ENCODE assay signal across 11 cellular contexts in genomic region chr3:23612296-23612891, GRCh38.
DNase-seq lines count a peak whose midpoint lies in the region; ATAC-seq and TF ChIP-seq lines count a peak whose summit lies in the region.
"Had no signal": no experiment of that assay in that cellular context is flagged by ENCODE, and none has a peak within 500 bp of the region (broad histone marks: within the 10 kb centered on the region; RNA-seq: fewer than 3 reads in every experiment).

No MANE protein-coding gene starts in this region.

- no peak overlapping the region for H3K27ac ChIP-seq in BLaER1 treated with 17β-estradiol and CSF1 and Interleukin-3, amounts not matched to agents 10 nM and 100 nM
- H3K27ac ChIP-seq in Panc1 (ENCODE audit: low read length) (peak overlapping the region; percentile 57), osteoblast (ENCODE audit: low read depth, low read length) (peak overlapping the region; percentile 83)
- H3K27ac ChIP-seq: parathyroid adenoma had no signal

- POLR2A ChIA-PET in Panc1 (lab: Charles Lee): interaction anchor here (0.7 kb wide), 1 partner anchor 385 kb away, joined by 4 read pairs; no protein-coding TSS in a partner anchor

- peaks cover 7% of the 10 kb centered on the region for H3K4me1 Mint-ChIP-seq in activated CD8-positive, alpha-beta memory T cell treated with anti-CD3 and anti-CD28 coated beads, Interleukin-2, amount 10 ng/mL, durations not matched to agents 7 days and 5 days

- TF ChIP-seq CTCF in Panc1 (IDR thresholded peaks at IDR 0.05) (no peak), osteoblast (IDR thresholded peaks at IDR 0.05; ENCODE audit: extremely low read depth, low read depth, low read length) (no peak)

- no peaks in the 10 kb centered on the region for H3K79me2 ChIP-seq in osteoblast (ENCODE audit: insufficient read depth, low read length)
- H3K79me2 ChIP-seq: parathyroid adenoma had no signal

- BruUV-seq in Panc1 (replicated peaks; lab: Mats Ljungman, UMichigan): no TSS peak

- no peaks in the 10 kb centered on the region for H3K36me3 Mint-ChIP-seq in activated CD8-positive, alpha-beta memory T cell treated with anti-CD3 and anti-CD28 coated beads, Interleukin-2, amount 10 ng/mL, durations not matched to agents 7 days and 5 days
- H3K36me3 Mint-ChIP-seq: CD4-positive, CD25-positive, alpha-beta regulatory T cell had no signal

- peaks cover 0 to 13% (median 0%) of the 10 kb centered on the region in 11 experiments; a peak in 2 of 22 replicates for H3K9me3 ChIP-seq in BLaER1 treated with 17β-estradiol and CSF1 and Interleukin-3, amounts not matched to agents 10 nM and 100 nM (replicated peaks in 1 of 11)
- H3K9me3 ChIP-seq in Panc1 (ENCODE audit: control insufficient read depth, insufficient read depth, low read depth, low read length) (no peaks in the 10 kb centered on the region), osteoblast (ENCODE audit: low read depth, low read length) (no peaks in the 10 kb centered on the region)

- H3K9ac ChIP-seq in BLaER1 treated with 17β-estradiol and CSF1 and Interleukin-3, amounts not matched to agents 10 nM and 100 nM: no peak overlapping the region
- H3K9ac ChIP-seq: parathyroid adenoma had no signal

- CTCF ChIA-PET in Panc1 (lab: Charles Lee): interaction anchor here (1.2 kb wide), 1 partner anchor 276 kb away, joined by 3 read pairs; no protein-coding TSS in a partner anchor
- CTCF ChIA-PET in activated CD8-positive, alpha-beta memory T cell treated with anti-CD3 and anti-CD28 coated beads, Interleukin-2, amount 10 ng/mL, durations not matched to agents 7 days and 5 days (lab: Charles Lee): no interaction called here

- DNase-seq in Panc1 (ENCODE audit: low read depth, low spot score) (peak; percentile 12), fibroblast of peridontal ligament (ENCODE audit: extremely low read depth) (peak; percentile 54), osteoblast (ENCODE audit: insufficient read length, low spot score, missing footprints) (no peak), HT-29 (ENCODE audit: low spot score) (no peak)
- no peak for DNase-seq in activated CD8-positive, alpha-beta memory T cell treated with anti-CD3 and anti-CD28 coated beads, Interleukin-2, amount 10 ng/mL, durations not matched to agents 7 days and 5 days
- DNase-seq: CD4-positive, CD25-positive, alpha-beta regulatory T cell had no signal

- H3K27ac Mint-ChIP-seq in activated CD8-positive, alpha-beta memory T cell treated with anti-CD3 and anti-CD28 coated beads, Interleukin-2, amount 10 ng/mL, durations not matched to agents 7 days and 5 days: no peak overlapping the region
- H3K27ac Mint-ChIP-seq: CD4-positive, CD25-positive, alpha-beta regulatory T cell had no signal

- peaks cover 22 to 36% (median 28%) of the 10 kb centered on the region in 10 experiments for H3K4me1 ChIP-seq in BLaER1 treated with 17β-estradiol and CSF1 and Interleukin-3, amounts not matched to agents 10 nM and 100 nM
- H3K4me1 ChIP-seq in Panc1 (ENCODE audit: control insufficient read depth, insufficient read depth, low read length): peaks cover 11% of the 10 kb centered on the region
- H3K4me1 ChIP-seq in osteoblast (ENCODE audit: insufficient read depth, low read length): peaks cover 12% of the 10 kb centered on the region
- H3K4me1 ChIP-seq: parathyroid adenoma had no signal

- H3K27me3 Mint-ChIP-seq in activated CD8-positive, alpha-beta memory T cell treated with anti-CD3 and anti-CD28 coated beads, Interleukin-2, amount 10 ng/mL, durations not matched to agents 7 days and 5 days: peaks cover 8% of the 10 kb centered on the region

- H3K27me3 ChIP-seq in BLaER1 treated with 17β-estradiol and CSF1 and Interleukin-3, amounts not matched to agents 10 nM and 100 nM: no peaks in the 10 kb centered on the region
- H3K27me3 ChIP-seq in Panc1 (ENCODE audit: control insufficient read depth, insufficient read depth, low read length) (no peaks in the 10 kb centered on the region), osteoblast (ENCODE audit: insufficient read depth, low read length) (no peaks in the 10 kb centered on the region)

- H2AFZ ChIP-seq in osteoblast (ENCODE audit: low read length): peak overlapping the region; percentile 85
- H2AFZ ChIP-seq: parathyroid adenoma had no signal

- in situ Hi-C loops in Panc1 (cut with HindIII; ENCODE audit: low pct_unique_long_range_greater_than_20kb, low sequenced_read_pairs): no loop called here

- H3K9me3 Mint-ChIP-seq in activated CD8-positive, alpha-beta memory T cell treated with anti-CD3 and anti-CD28 coated beads, Interleukin-2, amount 10 ng/mL, durations not matched to agents 7 days and 5 days (ENCODE audit: low read depth): no peaks in the 10 kb centered on the region
- H3K9me3 Mint-ChIP-seq: CD4-positive, CD25-positive, alpha-beta regulatory T cell had no signal

- H3K4me3 Mint-ChIP-seq in activated CD8-positive, alpha-beta memory T cell treated with anti-CD3 and anti-CD28 coated beads, Interleukin-2, amount 10 ng/mL, durations not matched to agents 7 days and 5 days: no peak overlapping the region
- H3K4me3 Mint-ChIP-seq: CD4-positive, CD25-positive, alpha-beta regulatory T cell had no signal

- ATAC-seq in Panc1 (peak; percentile 84), HG03196 (IDR thresholded peaks at IDR 0.05; ENCODE audit: unreplicated experiment) (no peak), HG02763 (IDR thresholded peaks at IDR 0.05; ENCODE audit: unreplicated experiment) (no peak)
- no peak for ATAC-seq in activated CD8-positive, alpha-beta memory T cell treated with anti-CD3 and anti-CD28 coated beads, Interleukin-2, amount 10 ng/mL, durations not matched to agents 7 days and 5 days
- ATAC-seq: esophagus mucosa had no signal

- no peaks in the 10 kb centered on the region for H4K20me1 ChIP-seq in BLaER1 treated with 17β-estradiol and CSF1 and Interleukin-3, amounts not matched to agents 10 nM and 100 nM
- no peaks in the 10 kb centered on the region for H4K20me1 ChIP-seq in osteoblast (ENCODE audit: insufficient read depth, low read length)

- intact Hi-C loops in Panc1 (cut with micrococcal nuclease; ENCODE audit: unreplicated experiment): no loop called here

- H3K4me3 ChIP-seq in BLaER1 treated with 17β-estradiol and CSF1 and Interleukin-3, amounts not matched to agents 10 nM and 100 nM: no peak overlapping the region
- H3K4me3 ChIP-seq in Panc1 (ENCODE audit: low read depth in 2 of 2, low read length in 2 of 2) (peak overlapping the region in 1 of 2 experiments; percentile 0; a peak in 1 of 4 replicates), osteoblast (ENCODE audit: insufficient read depth, low read length) (peak overlapping the region; percentile 46)

- H3K36me3 ChIP-seq in BLaER1 treated with 17β-estradiol and CSF1 and Interleukin-3, amounts not matched to agents 10 nM and 100 nM: no peaks in the 10 kb centered on the region
- H3K36me3 ChIP-seq in Panc1 (ENCODE audit: control insufficient read depth, insufficient read depth, low read length): no peaks in the 10 kb centered on the region
- H3K36me3 ChIP-seq in osteoblast (ENCODE audit: insufficient read depth, low read length): no peaks in the 10 kb centered on the region

- peak overlapping the region in 10 of 11 experiments; percentile 45 to 68 (median 60); a peak in 16 of 22 replicates for H3K4me2 ChIP-seq in BLaER1 treated with 17β-estradiol and CSF1 and Interleukin-3, amounts not matched to agents 10 nM and 100 nM
- peak overlapping the region; percentile 75 for H3K4me2 ChIP-seq in osteoblast (ENCODE audit: insufficient read depth, low read length)

Comparison
In these comparisons a context has a peak if more than half of its experiments do, and no peak if none do; other contexts are left out.
1. H3K27ac ChIP-seq: peak in Panc1 (single experiment) and osteoblast (single experiment); none in BLaER1 treated with 17β-estradiol and CSF1 and Interleukin-3, amounts not matched to agents 10 nM and 100 nM (0 of 11).
2. DNase-seq: peak in Panc1 (single experiment) and fibroblast of peridontal ligament (single experiment); none in osteoblast (single experiment), activated CD8-positive, alpha-beta memory T cell treated with anti-CD3 and anti-CD28 coated beads, Interleukin-2, amount 10 ng/mL, durations not matched to agents 7 days and 5 days (single experiment) and HT-29 (single experiment).